ENCODE assay signal across 21 cellular contexts in the genomic region with DNA sequence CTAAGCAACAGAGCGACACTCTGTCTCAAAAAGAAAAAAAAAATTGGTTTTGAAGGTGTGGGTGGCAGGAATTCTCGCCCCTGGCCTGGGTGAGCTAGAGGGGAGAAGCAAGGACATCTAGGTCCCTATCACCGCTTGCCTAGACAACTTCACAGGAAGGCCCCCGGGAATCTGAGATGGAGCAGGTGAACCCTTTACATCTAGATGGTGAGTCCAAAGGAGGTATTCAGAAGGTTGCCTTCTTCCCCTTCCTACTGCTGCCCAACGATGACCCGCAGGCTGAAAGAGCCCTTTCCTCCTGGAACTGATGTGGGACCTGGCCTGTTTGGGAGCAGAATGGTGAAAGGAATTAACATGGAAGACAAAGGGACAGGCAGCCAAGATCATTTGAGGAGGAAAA. TPM values are rescaled to one million over a fixed set of nuclear protein-coding genes. Genes with fewer than 3 reads are reported as not detected.
"Had no signal": no experiment of that assay in that cellular context is flagged by ENCODE, and none has a peak within 500 bp of the region (broad histone marks: within the 10 kb centered on the region; RNA-seq: fewer than 3 reads in every experiment).

No MANE protein-coding gene starts in this region.

- H3K27me3 ChIP-seq: MG63 had no signal

- H3K4me2 ChIP-seq: SK-N-SH had no signal

- H3K9me3 ChIP-seq: MG63, SK-N-SH had no signal

- H3K4me3 ChIP-seq: MG63 had no signal

- H3K9ac ChIP-seq: SK-N-SH had no signal

- H3K27ac ChIP-seq: RWPE1 had no signal

- H3K36me3 ChIP-seq: MG63 had no signal

- DNase-seq: Karpas-422, KG1, MG63, NCI-H1092 treated with DMSO at 0.1 percent for 48 hours, NCI-H1436, NCI-H187, NCI-H2029, NCI-H2081 treated with DMSO at 0.1 percent for 48 hours, NCI-H2171, NCI-H226, NCI-H446, NCI-H510A, NCI-H524 treated with DMSO at 0.1 percent for 48 hours, NCI-H69, NCI-H774, PC-3, SHP77, SK-N-SH, SW 1271 had no signal

- ATAC-seq: Panc1, PC-3 had no signal

RNA-seq across cellular contexts. Expression of gene CRYBA1, which starts 1.3 kb away (rescaled TPM):
- polyA plus RNA-seq: SK-N-SH had no signal
